ENCODE assay signal across 9 cellular contexts in the genomic region with DNA sequence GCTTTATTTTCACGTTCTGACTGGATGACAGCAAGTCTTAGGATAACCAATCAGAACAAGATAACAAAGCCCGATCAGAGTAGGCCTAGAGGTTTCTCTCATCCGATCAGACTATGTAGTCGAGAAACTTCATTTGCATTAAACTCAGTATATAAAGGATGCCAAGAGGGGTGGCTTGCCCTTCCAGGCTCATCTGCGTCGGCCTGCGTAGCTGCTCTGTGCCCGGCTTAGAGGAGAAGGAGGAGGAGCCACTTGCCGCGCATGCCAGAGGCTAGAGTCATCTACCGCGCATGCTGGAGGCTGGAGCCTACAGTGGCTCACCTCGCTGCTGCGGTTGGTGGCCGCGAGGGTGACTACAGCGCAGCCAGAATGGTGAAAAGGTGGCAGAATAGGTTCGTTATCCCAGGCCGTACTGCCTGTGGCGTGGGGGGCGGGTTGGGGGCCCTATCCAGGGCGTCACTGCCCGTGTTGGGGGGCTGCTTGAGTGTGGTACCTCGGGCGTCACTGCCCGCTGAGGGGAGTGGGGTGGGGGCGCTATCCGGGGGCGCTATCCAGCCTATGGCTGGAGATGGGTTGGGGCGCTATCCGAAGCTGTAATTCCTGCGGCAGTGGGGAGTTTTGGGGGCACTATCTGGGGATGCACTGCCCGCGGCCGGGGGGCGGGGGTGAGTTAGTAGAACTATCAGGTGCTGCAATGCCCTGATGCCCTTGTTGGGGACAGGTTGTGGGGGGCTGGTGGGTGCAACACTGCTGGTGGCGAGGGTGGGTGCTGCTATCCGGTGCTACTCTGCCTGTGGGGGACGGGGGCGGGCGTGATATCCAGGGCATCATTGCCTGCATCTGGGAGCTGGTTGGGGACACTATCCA. TPM values are rescaled to one million over a fixed set of nuclear protein-coding genes. Genes with fewer than 3 reads are reported as not detected.
DNase-seq lines count a peak whose midpoint lies in the region; ATAC-seq and TF ChIP-seq lines count a peak whose summit lies in the region.
"Had no signal": no experiment of that assay in that cellular context is flagged by ENCODE, and none has a peak within 500 bp of the region (broad histone marks: within the 10 kb centered on the region; RNA-seq: fewer than 3 reads in every experiment).

A gene (minus strand): TSS at position 218 of the 867 bp plus-strand sequence. CDS start 2,622 bp downstream, outside the sequence.

- H3K9me2 ChIP-seq in MM.1S (replicated peaks; ENCODE audit: insufficient read depth, low read length): no peaks in the 10 kb centered on the region

- TF ChIP-seq CTCF in HFFc6 (IDR thresholded peaks at IDR 0.05): no peak; the same call in 1 of the 2 replicates
- no peak for TF ChIP-seq CTCF in choroid plexus epithelial cell (conservative IDR thresholded peaks at IDR 0.05; ENCODE audit: low read depth, low read length)
- TF ChIP-seq CTCF in MM.1S (IDR thresholded peaks at IDR 0.05; ENCODE audit: low read length): no peak

- no peaks in the 10 kb centered on the region for H3K79me2 ChIP-seq in MM.1S (ENCODE audit: low read length)

- H3K9ac ChIP-seq in MM.1S (ENCODE audit: low read length): no peak within 1 kb of the TSS

- peak within 1 kb of the TSS; percentile 61; the same call in 1 of the 2 replicates for H3K4me3 Mint-ChIP-seq in HFFc6

- H3K36me3 Mint-ChIP-seq in HFFc6 (ENCODE audit: low read depth): no peaks in the 10 kb centered on the region

- H3K4me1 Mint-ChIP-seq in HFFc6 (ENCODE audit: low read depth): peaks cover 7% of the 10 kb centered on the region

- peaks cover 6% of the 10 kb centered on the region for H3K27me3 ChIP-seq in MM.1S (replicated peaks; ENCODE audit: insufficient read depth, low read length)

- no peak within 1 kb of the TSS for H3K27ac Mint-ChIP-seq in HFFc6

- H3K4me3 ChIP-seq in choroid plexus epithelial cell (ENCODE audit: low read depth, low read length) (no peak within 1 kb of the TSS), MM.1S (ENCODE audit: low read length) (no peak within 1 kb of the TSS)
- H3K4me3 ChIP-seq: adrenal gland had no signal

- no peaks in the 10 kb centered on the region for H3K36me3 ChIP-seq in MM.1S (replicated peaks; ENCODE audit: insufficient read depth, low read length)
- H3K36me3 ChIP-seq: adrenal gland had no signal

- no peak for ATAC-seq in HG03175 (IDR thresholded peaks at IDR 0.05; ENCODE audit: unreplicated experiment)

- DNase-seq in AG08395 (ENCODE audit: low spot score): peak; percentile 6
- DNase-seq in HFFc6: peak; percentile 30
- DNase-seq in SHP77 treated with DMSO at 0.1 percent for 48 hours (lab: John Stamatoyannopoulos, UW): peak; percentile 64
- peak; percentile 11 for DNase-seq in choroid plexus epithelial cell (ENCODE audit: low read depth)
- peak; percentile 50 to 64 for DNase-seq in lung microvascular endothelial cell (ENCODE audit: low read depth in 2 of 2)
- DNase-seq in DMS79 treated with DMSO at 0.1 percent for 48 hours (lab: John Stamatoyannopoulos, UW): no peak
- DNase-seq in MM.1S: no peak

- H2AFZ ChIP-seq in MM.1S (ENCODE audit: low read length): no peak within 1 kb of the TSS

- H3K27me3 Mint-ChIP-seq in HFFc6 (ENCODE audit: insufficient read depth): peaks cover 33% of the 10 kb centered on the region

- H3K9me3 Mint-ChIP-seq in HFFc6: no peaks in the 10 kb centered on the region

- no peaks in the 10 kb centered on the region for H3K4me1 ChIP-seq in MM.1S (ENCODE audit: low read length)
- H3K4me1 ChIP-seq: adrenal gland had no signal

- H4K20me1 ChIP-seq in MM.1S (ENCODE audit: insufficient read depth, low read length): no peaks in the 10 kb centered on the region

- H3K4me2 ChIP-seq in MM.1S (ENCODE audit: low read depth, low read length): no peak within 1 kb of the TSS

- H3K27ac ChIP-seq in MM.1S (ENCODE audit: low read length): no peak within 1 kb of the TSS
- H3K27ac ChIP-seq: adrenal gland had no signal

- no peaks in the 10 kb centered on the region for H3F3A ChIP-seq in MM.1S (ENCODE audit: insufficient read depth, low read length)

- H3K9me3 ChIP-seq in MM.1S (replicated peaks; ENCODE audit: insufficient read depth, low read length): no peaks in the 10 kb centered on the region
- H3K9me3 ChIP-seq: adrenal gland had no signal

RNA-seq across cellular contexts. Expression of the gene that starts here (rescaled TPM):
- not detected for total RNA-seq in HFFc6 (2021; fragmentation: NEBNext Ultra II Directional; extraction: Animal tissue kit (Norgen Biotek cat#: 25700))
- not detected in 2 replicates for total RNA-seq in lung microvascular endothelial cell
- total RNA-seq: adrenal gland had no signal

Comparison
In these comparisons a context has a peak if more than half of its experiments do, and no peak if none do; other contexts are left out.
1. Peak in DNase-seq in HFFc6; RNA of the gene not detected or under 1 TPM.
2. Peak in DNase-seq in lung microvascular endothelial cell; RNA of the gene not detected or under 1 TPM.
3. DNase-seq: peak in AG08395 (single experiment), SHP77 treated with DMSO at 0.1 percent for 48 hours (single experiment) and choroid plexus epithelial cell (single experiment); none in DMS79 treated with DMSO at 0.1 percent for 48 hours (single experiment) and MM.1S (single experiment).